ENCODE assay signal across 1 cellular context in the genomic region with DNA sequence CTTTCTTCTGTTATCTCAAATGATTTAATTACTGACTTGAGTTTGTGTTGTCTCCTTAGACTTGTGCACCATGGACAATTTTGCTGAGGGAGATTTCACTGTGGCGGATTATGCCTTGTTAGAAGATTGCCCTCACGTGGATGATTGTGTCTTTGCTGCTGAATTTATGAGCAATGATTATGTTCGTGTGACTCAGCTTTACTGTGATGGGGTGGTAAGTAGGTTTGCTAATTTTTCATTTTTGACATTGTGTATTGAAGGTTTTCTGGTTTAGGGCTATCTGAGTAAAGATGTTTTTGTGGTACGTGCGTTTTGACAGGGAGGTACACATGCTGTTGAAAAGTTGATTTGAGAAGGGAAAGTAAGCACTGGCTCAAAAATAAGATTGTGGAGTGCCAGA.
TF ChIP-seq lines count a peak whose summit lies in the region.

No MANE protein-coding gene starts in this region.

TF ChIP-seq in K562, 482 proteins besides CTCF, POLR2A, EP300 and RAD21 (continued from another document and continues in another):
- TF ChIP-seq, protein P1, sequence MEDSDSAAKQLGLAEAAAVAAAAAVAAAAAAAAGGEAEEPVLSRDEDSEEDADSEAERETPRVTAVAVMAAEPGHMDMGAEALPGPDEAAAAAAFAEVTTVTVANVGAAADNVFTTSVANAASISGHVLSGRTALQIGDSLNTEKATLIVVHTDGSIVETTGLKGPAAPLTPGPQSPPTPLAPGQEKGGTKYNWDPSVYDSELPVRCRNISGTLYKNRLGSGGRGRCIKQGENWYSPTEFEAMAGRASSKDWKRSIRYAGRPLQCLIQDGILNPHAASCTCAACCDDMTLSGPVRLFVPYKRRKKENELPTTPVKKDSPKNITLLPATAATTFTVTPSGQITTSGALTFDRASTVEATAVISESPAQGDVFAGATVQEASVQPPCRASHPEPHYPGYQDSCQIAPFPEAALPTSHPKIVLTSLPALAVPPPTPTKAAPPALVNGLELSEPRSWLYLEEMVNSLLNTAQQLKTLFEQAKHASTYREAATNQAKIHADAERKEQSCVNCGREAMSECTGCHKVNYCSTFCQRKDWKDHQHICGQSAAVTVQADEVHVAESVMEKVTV (CRISPR knock-in tag; IDR thresholded peaks at IDR 0.05): peak; percentile 48
- TF ChIP-seq SETDB1 (IDR thresholded peaks at IDR 0.05; ENCODE audit: low read length): no peak
- no peak for TF ChIP-seq ZFP1 (CRISPR knock-in tag; IDR thresholded peaks at IDR 0.05)
- TF ChIP-seq, protein P2, sequence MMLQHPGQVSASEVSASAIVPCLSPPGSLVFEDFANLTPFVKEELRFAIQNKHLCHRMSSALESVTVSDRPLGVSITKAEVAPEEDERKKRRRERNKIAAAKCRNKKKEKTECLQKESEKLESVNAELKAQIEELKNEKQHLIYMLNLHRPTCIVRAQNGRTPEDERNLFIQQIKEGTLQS (IDR thresholded peaks at IDR 0.05): peak; percentile 74
- TF ChIP-seq, protein P2 (CRISPR knock-in tag; conservative IDR thresholded peaks at IDR 0.05): no peak
- no peak for TF ChIP-seq NR1H2 (CRISPR knock-in tag; IDR thresholded peaks at IDR 0.05)
- TF ChIP-seq, protein P3, sequence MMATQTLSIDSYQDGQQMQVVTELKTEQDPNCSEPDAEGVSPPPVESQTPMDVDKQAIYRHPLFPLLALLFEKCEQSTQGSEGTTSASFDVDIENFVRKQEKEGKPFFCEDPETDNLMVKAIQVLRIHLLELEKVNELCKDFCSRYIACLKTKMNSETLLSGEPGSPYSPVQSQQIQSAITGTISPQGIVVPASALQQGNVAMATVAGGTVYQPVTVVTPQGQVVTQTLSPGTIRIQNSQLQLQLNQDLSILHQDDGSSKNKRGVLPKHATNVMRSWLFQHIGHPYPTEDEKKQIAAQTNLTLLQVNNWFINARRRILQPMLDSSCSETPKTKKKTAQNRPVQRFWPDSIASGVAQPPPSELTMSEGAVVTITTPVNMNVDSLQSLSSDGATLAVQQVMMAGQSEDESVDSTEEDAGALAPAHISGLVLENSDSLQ (IDR thresholded peaks at IDR 0.05): peak; percentile 86
- TF ChIP-seq JUND (IDR thresholded peaks at IDR 0.05; ENCODE audit: borderline replicate concordance, low read depth, low read length): peak; percentile 78
- TF ChIP-seq JUND (tag; IDR thresholded peaks at IDR 0.05; ENCODE audit: borderline replicate concordance, low read depth, low read length): peak; percentile 65; the same call in 2 of the 3 replicates
- TF ChIP-seq THRB (CRISPR knock-in tag; conservative IDR thresholded peaks at IDR 0.05): 0 out of 2 replicates have a peak, but pooled peaks have one; percentile 37
- TF ChIP-seq ZNF174 (CRISPR knock-in tag; IDR thresholded peaks at IDR 0.05): no peak
- peak; percentile 37; the same call in 1 of the 2 replicates for TF ChIP-seq NBN (IDR thresholded peaks at IDR 0.05; ENCODE audit: low read depth)
- TF ChIP-seq, protein P4, sequence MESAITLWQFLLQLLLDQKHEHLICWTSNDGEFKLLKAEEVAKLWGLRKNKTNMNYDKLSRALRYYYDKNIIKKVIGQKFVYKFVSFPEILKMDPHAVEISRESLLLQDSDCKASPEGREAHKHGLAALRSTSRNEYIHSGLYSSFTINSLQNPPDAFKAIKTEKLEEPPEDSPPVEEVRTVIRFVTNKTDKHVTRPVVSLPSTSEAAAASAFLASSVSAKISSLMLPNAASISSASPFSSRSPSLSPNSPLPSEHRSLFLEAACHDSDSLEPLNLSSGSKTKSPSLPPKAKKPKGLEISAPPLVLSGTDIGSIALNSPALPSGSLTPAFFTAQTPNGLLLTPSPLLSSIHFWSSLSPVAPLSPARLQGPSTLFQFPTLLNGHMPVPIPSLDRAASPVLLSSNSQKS (CRISPR knock-in tag; IDR thresholded peaks at IDR 0.05): no peak
- peak; percentile 28 for TF ChIP-seq ARHGAP35 (IDR thresholded peaks at IDR 0.05; ENCODE audit: partially characterized antibody)
- TF ChIP-seq ZC3H11A (IDR thresholded peaks at IDR 0.05; ENCODE audit: low read depth, low read length): 0 out of 2 replicates have a peak, but pooled peaks have one; percentile 41
- TF ChIP-seq SMARCE1 (IDR thresholded peaks at IDR 0.05): peak; percentile 54; the same call in 1 of the 2 replicates
- TF ChIP-seq GTF2B (IDR thresholded peaks at IDR 0.05; ENCODE audit: extremely low read depth, insufficient read length): no peak
- no peak for TF ChIP-seq ZNF431 (CRISPR knock-in tag; IDR thresholded peaks at IDR 0.05)
- TF ChIP-seq MTA2 (IDR thresholded peaks at IDR 0.05; ENCODE audit: low read depth): no peak
- TF ChIP-seq CLOCK (CRISPR knock-in tag; IDR thresholded peaks at IDR 0.05; ENCODE audit: borderline replicate concordance): no peak
- TF ChIP-seq POLR2B (IDR thresholded peaks at IDR 0.05; ENCODE audit: low read depth, partially characterized antibody): peak; percentile 21
- peak; percentile 52; the same call in 1 of the 2 replicates for TF ChIP-seq HLTF (IDR thresholded peaks at IDR 0.05)
- no peak for TF ChIP-seq NR2C1 (IDR thresholded peaks at IDR 0.05)
- no peak for TF ChIP-seq NR2C1 (tag; IDR thresholded peaks at IDR 0.05)
- TF ChIP-seq ZNF263 (CRISPR knock-in tag; IDR thresholded peaks at IDR 0.05; ENCODE audit: borderline replicate concordance): no peak
- peak; percentile 51; the same call in 1 of the 2 replicates for TF ChIP-seq EHMT2 (IDR thresholded peaks at IDR 0.05)
- no peak for TF ChIP-seq DIDO1 (tag; IDR thresholded peaks at IDR 0.05; ENCODE audit: low read depth)
- no peak for TF ChIP-seq ZNF584 (CRISPR knock-in tag; IDR thresholded peaks at IDR 0.05; ENCODE audit: low read depth)
- no peak for TF ChIP-seq ARID4B (CRISPR knock-in tag; IDR thresholded peaks at IDR 0.05)
- 0 out of 4 replicates have a peak, but pooled peaks of 1 of the 2 experiments have one; percentile 40 for TF ChIP-seq NONO (IDR thresholded peaks at IDR 0.05; ENCODE audit: low read depth in 2 of 2, low read length in 1 of 2)
- TF ChIP-seq RAD51 (IDR thresholded peaks at IDR 0.05; ENCODE audit: borderline replicate concordance, low read depth): peak; percentile 15; the same call in 1 of the 2 replicates
- TF ChIP-seq NFRKB (IDR thresholded peaks at IDR 0.05; ENCODE audit: low read depth): no peak
- TF ChIP-seq E2F8 (IDR thresholded peaks at IDR 0.05; ENCODE audit: low read depth, partially characterized antibody): no peak
- TF ChIP-seq DACH1 (IDR thresholded peaks at IDR 0.05; ENCODE audit: partially characterized antibody): no peak
- 0 out of 2 replicates have a peak, but pooled peaks have one; percentile 25 for TF ChIP-seq CREM (IDR thresholded peaks at IDR 0.05; ENCODE audit: low read depth)
- TF ChIP-seq, protein P5, sequence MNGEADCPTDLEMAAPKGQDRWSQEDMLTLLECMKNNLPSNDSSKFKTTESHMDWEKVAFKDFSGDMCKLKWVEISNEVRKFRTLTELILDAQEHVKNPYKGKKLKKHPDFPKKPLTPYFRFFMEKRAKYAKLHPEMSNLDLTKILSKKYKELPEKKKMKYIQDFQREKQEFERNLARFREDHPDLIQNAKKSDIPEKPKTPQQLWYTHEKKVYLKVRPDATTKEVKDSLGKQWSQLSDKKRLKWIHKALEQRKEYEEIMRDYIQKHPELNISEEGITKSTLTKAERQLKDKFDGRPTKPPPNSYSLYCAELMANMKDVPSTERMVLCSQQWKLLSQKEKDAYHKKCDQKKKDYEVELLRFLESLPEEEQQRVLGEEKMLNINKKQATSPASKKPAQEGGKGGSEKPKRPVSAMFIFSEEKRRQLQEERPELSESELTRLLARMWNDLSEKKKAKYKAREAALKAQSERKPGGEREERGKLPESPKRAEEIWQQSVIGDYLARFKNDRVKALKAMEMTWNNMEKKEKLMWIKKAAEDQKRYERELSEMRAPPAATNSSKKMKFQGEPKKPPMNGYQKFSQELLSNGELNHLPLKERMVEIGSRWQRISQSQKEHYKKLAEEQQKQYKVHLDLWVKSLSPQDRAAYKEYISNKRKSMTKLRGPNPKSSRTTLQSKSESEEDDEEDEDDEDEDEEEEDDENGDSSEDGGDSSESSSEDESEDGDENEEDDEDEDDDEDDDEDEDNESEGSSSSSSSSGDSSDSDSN (IDR thresholded peaks at IDR 0.05; ENCODE audit: borderline replicate concordance in 1 of 2, low read depth in 2 of 2, low read length in 2 of 2): no peak
- TF ChIP-seq ARID1B (IDR thresholded peaks at IDR 0.05): peak; percentile 67
- no peak for TF ChIP-seq YBX1 (IDR thresholded peaks at IDR 0.05)
